9 cellular contexts compared by ENCODE assay signal in genomic region chr3:48662140-48662752, GRCh38.
DNase-seq lines count a peak whose midpoint lies in the region; ATAC-seq and TF ChIP-seq lines count a peak whose summit lies in the region.
"Had no signal": no experiment of that assay in that cellular context is flagged by ENCODE, and none has a peak within 500 bp of the region (broad histone marks: within the 10 kb centered on the region; RNA-seq: fewer than 3 reads in every experiment).

No MANE protein-coding gene starts in this region.

- no peak overlapping the region for H3K27ac Mint-ChIP-seq in T-helper 1 cell treated with Interleukin-12 subunit alpha and Interleukin-12 subunit beta and Interleukin-4 antibody, amounts not matched to agents 30 μg/mL and 1 μg/mL, for 36 hours
- H3K27ac Mint-ChIP-seq in stimulated activated memory B cell treated with anti-CD40 and anti-IgM and Interleukin-4, amounts not matched to agents 10 μg/mL and 1 μg/mL and 100 μg/mL, for 72 hours: no peak overlapping the region

- no peaks in the 10 kb centered on the region for H3K9me3 Mint-ChIP-seq in T-helper 1 cell treated with Interleukin-12 subunit alpha and Interleukin-12 subunit beta and Interleukin-4 antibody, amounts not matched to agents 30 μg/mL and 1 μg/mL, for 36 hours
- H3K9me3 Mint-ChIP-seq in stimulated activated memory B cell treated with anti-CD40 and anti-IgM and Interleukin-4, amounts not matched to agents 10 μg/mL and 1 μg/mL and 100 μg/mL, for 72 hours: no peaks in the 10 kb centered on the region

- H3K4me3 ChIP-seq in SK-N-MC (peak overlapping the region; percentile 83; the same call in 1 of the 2 replicates), fibroblast of pulmonary artery (replicated peaks; ENCODE audit: low read depth, low read length) (peak overlapping the region; percentile 12)

- H3K9ac ChIP-seq in SK-N-MC (ENCODE audit: insufficient read length): no peak overlapping the region

- ATAC-seq in stimulated activated memory B cell treated with anti-CD40 and anti-IgM and Interleukin-4, amounts not matched to agents 10 μg/mL and 1 μg/mL and 100 μg/mL, for 72 hours: peak; percentile 2
- no peak for ATAC-seq in GM21390 (IDR thresholded peaks at IDR 0.05; ENCODE audit: unreplicated experiment)
- no peak for ATAC-seq in GM21786 (IDR thresholded peaks at IDR 0.05; ENCODE audit: unreplicated experiment)

- H3K36me3 Mint-ChIP-seq in T-helper 1 cell treated with Interleukin-12 subunit alpha and Interleukin-12 subunit beta and Interleukin-4 antibody, amounts not matched to agents 30 μg/mL and 1 μg/mL, for 36 hours (ENCODE audit: low read depth): peaks cover 3% of the 10 kb centered on the region
- no peaks in the 10 kb centered on the region for H3K36me3 Mint-ChIP-seq in stimulated activated memory B cell treated with anti-CD40 and anti-IgM and Interleukin-4, amounts not matched to agents 10 μg/mL and 1 μg/mL and 100 μg/mL, for 72 hours

- no peak for DNase-seq in T-helper 1 cell
- DNase-seq in SK-N-MC (ENCODE audit: low read depth, low spot score): no peak
- no peak for DNase-seq in fibroblast of pulmonary artery (ENCODE audit: low read depth)
- no peak for DNase-seq in 8988T
- DNase-seq: AML-193 had no signal

- peaks cover 18% of the 10 kb centered on the region for H3K27me3 Mint-ChIP-seq in T-helper 1 cell treated with Interleukin-12 subunit alpha and Interleukin-12 subunit beta and Interleukin-4 antibody, amounts not matched to agents 30 μg/mL and 1 μg/mL, for 36 hours (ENCODE audit: low read depth)
- H3K27me3 Mint-ChIP-seq in stimulated activated memory B cell treated with anti-CD40 and anti-IgM and Interleukin-4, amounts not matched to agents 10 μg/mL and 1 μg/mL and 100 μg/mL, for 72 hours: peaks cover 21% of the 10 kb centered on the region

- no peak for TF ChIP-seq CTCF in fibroblast of pulmonary artery (IDR thresholded peaks at IDR 0.05; ENCODE audit: low read length, missing control alignments)

- H3K36me3 ChIP-seq in SK-N-MC (ENCODE audit: insufficient read depth, low read length): no peaks in the 10 kb centered on the region

- peak overlapping the region; percentile 40 for H3K4me3 Mint-ChIP-seq in T-helper 1 cell treated with Interleukin-12 subunit alpha and Interleukin-12 subunit beta and Interleukin-4 antibody, amounts not matched to agents 30 μg/mL and 1 μg/mL, for 36 hours
- H3K4me3 Mint-ChIP-seq in stimulated activated memory B cell treated with anti-CD40 and anti-IgM and Interleukin-4, amounts not matched to agents 10 μg/mL and 1 μg/mL and 100 μg/mL, for 72 hours: peak overlapping the region; percentile 60

- H3K4me1 Mint-ChIP-seq in T-helper 1 cell treated with Interleukin-12 subunit alpha and Interleukin-12 subunit beta and Interleukin-4 antibody, amounts not matched to agents 30 μg/mL and 1 μg/mL, for 36 hours (ENCODE audit: low read depth): peaks cover 14% of the 10 kb centered on the region
- H3K4me1 Mint-ChIP-seq in stimulated activated memory B cell treated with anti-CD40 and anti-IgM and Interleukin-4, amounts not matched to agents 10 μg/mL and 1 μg/mL and 100 μg/mL, for 72 hours: peaks cover 31% of the 10 kb centered on the region

- no peaks in the 10 kb centered on the region for H3K9me3 ChIP-seq in SK-N-MC (ENCODE audit: low read depth, low read length)

- no peak overlapping the region for H3K27ac ChIP-seq in SK-N-MC
